ENCODE assay signal across 27 cellular contexts in the genomic region with DNA sequence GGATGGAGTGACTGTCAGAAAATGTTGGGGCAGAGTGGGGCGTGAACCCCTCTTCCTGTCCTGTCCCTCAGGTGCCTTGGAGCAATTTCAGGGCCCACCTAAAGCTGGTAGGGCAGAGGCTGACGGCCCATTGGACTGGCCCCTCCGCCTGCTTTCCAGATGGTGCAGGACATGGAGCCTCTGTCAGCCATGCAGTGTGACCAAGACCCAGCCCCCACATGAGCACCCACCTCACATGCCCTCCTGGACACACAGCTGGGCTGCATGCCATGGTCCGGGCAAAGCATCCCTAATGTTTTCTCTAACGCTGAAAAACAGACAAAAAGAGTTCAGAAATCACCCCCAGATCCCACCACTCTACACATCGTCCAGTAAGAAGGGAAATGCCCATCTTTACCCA.
"Had no signal": no experiment of that assay in that cellular context is flagged by ENCODE, and none has a peak within 500 bp of the region (broad histone marks: within the 10 kb centered on the region; RNA-seq: fewer than 3 reads in every experiment).

No MANE protein-coding gene starts in this region.

- H3K27me3 Mint-ChIP-seq: progenitor cell of endocrine pancreas; stimulated activated naive B cell treated with anti-CD40 and anti-IgM and Interleukin-4, amounts not matched to agents 10 μg/mL and 1 μg/mL and 100 μg/mL, for 72 hours; stimulated activated naive CD8-positive, alpha-beta T cell treated with anti-CD3 and anti-CD28 coated beads, Interleukin-15, Interleukin-2, amounts not matched to agents 100 ng/mL and 50 ng/mL, for 24 hours had no signal

- H3K4me1 Mint-ChIP-seq: natural killer cell; nephron; stimulated activated effector memory CD8-positive, alpha-beta T cell treated with anti-CD3 and anti-CD28 coated beads, Interleukin-12 subunit alpha, Interleukin-12 subunit beta, amount 100 ng/mL, for 72 hours had no signal

- H3K4me1 ChIP-seq: pancreas, psoas muscle, right lobe of liver, sigmoid colon, stomach, tibial nerve, vagina had no signal

- ATAC-seq: naive thymus-derived CD4-positive, alpha-beta T cell; natural killer cell; pancreas; psoas muscle; right cardiac atrium; right lobe of liver; stimulated activated effector memory CD8-positive, alpha-beta T cell treated with anti-CD3 and anti-CD28 coated beads, Interleukin-12 subunit alpha, Interleukin-12 subunit beta, amount 100 ng/mL, for 72 hours; stimulated activated naive B cell treated with anti-CD40 and anti-IgM and Interleukin-4, amounts not matched to agents 10 μg/mL and 1 μg/mL and 100 μg/mL, for 72 hours had no signal

- H3K27ac Mint-ChIP-seq: natural killer cell; nephron; progenitor cell of endocrine pancreas; stimulated activated effector memory CD8-positive, alpha-beta T cell treated with anti-CD3 and anti-CD28 coated beads, Interleukin-12 subunit alpha, Interleukin-12 subunit beta, amount 100 ng/mL, for 72 hours; stimulated activated naive B cell treated with anti-CD40 and anti-IgM and Interleukin-4, amounts not matched to agents 10 μg/mL and 1 μg/mL and 100 μg/mL, for 72 hours; stimulated activated naive CD8-positive, alpha-beta T cell treated with anti-CD3 and anti-CD28 coated beads, Interleukin-15, Interleukin-2, amounts not matched to agents 100 ng/mL and 50 ng/mL, for 24 hours had no signal

- DNase-seq: naive thymus-derived CD4-positive, alpha-beta T cell; natural killer cell; occipital lobe; pancreas; psoas muscle; sigmoid colon; small intestine; stimulated activated CD4-positive, alpha-beta T cell treated with anti-CD3 and anti-CD28 coated beads, Interleukin-15, amount 100 ng/mL, for 24 hours; stimulated activated CD4-positive, alpha-beta T cell treated with anti-CD3 and anti-CD28 coated beads, Interleukin-2, amount 100 ng/mL, for 24 hours; stimulated activated CD4-positive, alpha-beta T cell treated with anti-CD3 and anti-CD28 coated beads, Interleukin-2, amount 100 ng/mL, for 48 hours; stimulated activated CD4-positive, alpha-beta T cell treated with anti-CD3 and anti-CD28 coated beads, Interleukin-4, amount 100 ng/mL, for 24 hours; stimulated activated naive B cell treated with anti-CD40 and anti-IgM and Interleukin-4, amounts not matched to agents 10 μg/mL and 1 μg/mL and 100 μg/mL, for 72 hours; stimulated activated naive CD4-positive, alpha-beta T cell treated with Interleukin-2 at 50 U/mL for 16 hours; stomach; thyroid gland; trophoblast cell; upper lobe of left lung had no signal

- H3K4me3 ChIP-seq: pancreas, psoas muscle, right lobe of liver, sigmoid colon, stomach, thoracic aorta, thyroid gland, tibial nerve, upper lobe of left lung, vagina had no signal

- FAIRE-seq: pancreas, small intestine, urothelium cell line had no signal

- H3K4me3 Mint-ChIP-seq: naive thymus-derived CD4-positive, alpha-beta T cell; natural killer cell; nephron; stimulated activated effector memory CD8-positive, alpha-beta T cell treated with anti-CD3 and anti-CD28 coated beads, Interleukin-12 subunit alpha, Interleukin-12 subunit beta, amount 100 ng/mL, for 72 hours; stimulated activated naive B cell treated with anti-CD40 and anti-IgM and Interleukin-4, amounts not matched to agents 10 μg/mL and 1 μg/mL and 100 μg/mL, for 72 hours; stimulated activated naive CD8-positive, alpha-beta T cell treated with anti-CD3 and anti-CD28 coated beads, Interleukin-15, Interleukin-2, amounts not matched to agents 100 ng/mL and 50 ng/mL, for 24 hours had no signal

- H3K9me3 ChIP-seq: pancreas, psoas muscle, right lobe of liver, sigmoid colon, stomach, thoracic aorta, thyroid gland, upper lobe of left lung, vagina had no signal

- H3K27me3 ChIP-seq: pancreas, right lobe of liver, sigmoid colon, stomach, thyroid gland, tibial nerve, upper lobe of left lung, vagina had no signal

- H3K27ac ChIP-seq: pancreas, psoas muscle, right lobe of liver, sigmoid colon, stomach, thoracic aorta, thyroid gland, tibial nerve, upper lobe of left lung, vagina had no signal

- H3K9me3 Mint-ChIP-seq: natural killer cell; stimulated activated effector memory CD8-positive, alpha-beta T cell treated with anti-CD3 and anti-CD28 coated beads, Interleukin-12 subunit alpha, Interleukin-12 subunit beta, amount 100 ng/mL, for 72 hours; stimulated activated naive B cell treated with anti-CD40 and anti-IgM and Interleukin-4, amounts not matched to agents 10 μg/mL and 1 μg/mL and 100 μg/mL, for 72 hours; stimulated activated naive CD8-positive, alpha-beta T cell treated with anti-CD3 and anti-CD28 coated beads, Interleukin-15, Interleukin-2, amounts not matched to agents 100 ng/mL and 50 ng/mL, for 24 hours had no signal

- H3K36me3 ChIP-seq: pancreas, right lobe of liver, sigmoid colon, stomach, thoracic aorta, thyroid gland, tibial nerve, upper lobe of left lung, vagina had no signal

- H3K36me3 Mint-ChIP-seq: naive thymus-derived CD4-positive, alpha-beta T cell; natural killer cell; stimulated activated effector memory CD8-positive, alpha-beta T cell treated with anti-CD3 and anti-CD28 coated beads, Interleukin-12 subunit alpha, Interleukin-12 subunit beta, amount 100 ng/mL, for 72 hours had no signal
